ENCODE assay signal across 20 cellular contexts in the genomic region with DNA sequence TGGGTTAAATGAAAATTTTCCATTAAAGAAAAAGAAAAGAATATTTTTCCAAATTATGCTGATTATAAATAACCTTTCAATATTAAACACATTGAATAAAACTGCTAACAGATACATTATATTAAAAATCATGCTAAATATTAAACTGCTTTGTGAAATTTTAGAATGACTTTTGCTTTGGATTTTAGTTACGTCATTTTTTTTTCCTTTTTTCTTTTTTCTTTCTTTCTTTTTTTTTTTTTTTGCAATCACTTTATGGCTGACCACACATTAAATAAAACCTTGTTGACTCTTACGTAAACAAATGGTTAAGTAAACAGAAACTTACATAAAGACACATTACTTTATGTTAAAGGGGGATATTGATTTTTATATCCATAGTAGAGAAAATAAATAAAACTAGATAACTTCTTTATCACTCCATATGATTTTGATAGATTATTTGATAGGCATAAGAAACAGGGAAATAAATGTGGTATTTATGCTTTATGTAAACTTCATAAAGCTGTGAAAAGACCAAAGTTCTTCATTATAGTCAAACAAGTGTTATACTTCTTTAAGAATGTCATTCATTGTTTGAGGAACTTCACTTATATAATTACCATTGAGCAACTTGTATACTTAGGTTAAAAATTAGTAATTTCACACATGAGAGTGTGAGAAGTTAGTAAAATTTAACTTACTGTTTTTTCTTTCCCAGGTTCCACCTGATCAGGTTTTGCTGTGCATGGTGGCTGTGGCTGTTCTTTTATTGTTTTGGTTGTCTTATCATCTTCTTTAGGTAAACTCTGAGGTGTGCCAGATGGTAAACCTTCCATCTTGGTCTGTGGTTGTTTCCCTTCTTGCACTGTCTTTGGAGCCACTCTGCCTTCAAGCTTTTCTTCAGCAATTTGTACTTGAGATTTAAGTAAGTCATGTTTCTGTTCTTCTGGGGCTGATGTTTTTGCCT.
DNase-seq lines count a peak whose midpoint lies in the region; FAIRE-seq and TF ChIP-seq lines count a peak whose summit lies in the region.
"Had no signal": no experiment of that assay in that cellular context is flagged by ENCODE, and none has a peak within 500 bp of the region (broad histone marks: within the 10 kb centered on the region; RNA-seq: fewer than 3 reads in every experiment).

No MANE protein-coding gene starts in this region.

- H3K4me3 Mint-ChIP-seq in nephron progenitor cell (no peak overlapping the region), progenitor cell of endocrine pancreas (ENCODE audit: low read depth) (no peak overlapping the region)
- H3K4me3 Mint-ChIP-seq: B cell had no signal

- TF ChIP-seq CTCF in nephron progenitor cell (IDR thresholded peaks at IDR 0.05) (no peak), progenitor cell of endocrine pancreas (IDR thresholded peaks at IDR 0.05; ENCODE audit: unreplicated experiment) (no peak)

- no peaks in the 10 kb centered on the region for H3K4me1 ChIP-seq in small intestine (ENCODE audit: control insufficient read depth in 2 of 2, insufficient read depth in 1 of 2, low read depth in 1 of 2, low read length in 1 of 2)

- H3K9me3 ChIP-seq in small intestine (ENCODE audit: control insufficient read depth, low read depth) = no peaks in the 10 kb centered on the region

- no peaks in the 10 kb centered on the region for H3K27me3 ChIP-seq in small intestine (ENCODE audit: control insufficient read depth in 2 of 2, insufficient read depth in 2 of 2, low read length in 2 of 2)

- no peak overlapping the region for H3K4me3 ChIP-seq in small intestine (ENCODE audit: low read depth in 1 of 2, low read length in 2 of 2)
- H3K4me3 ChIP-seq: K562 had no signal

- H3K27me3 Mint-ChIP-seq in nephron progenitor cell (ENCODE audit: low read depth, poor library complexity) (no peaks in the 10 kb centered on the region), progenitor cell of endocrine pancreas (no peaks in the 10 kb centered on the region)
- H3K27me3 Mint-ChIP-seq: B cell had no signal

- peak; percentile 7 for DNase-seq in NCI-H146 treated with DMSO at 0.1 percent for 48 hours (lab: John Stamatoyannopoulos, UW; ENCODE audit: unreplicated experiment)
- no peak for DNase-seq in nephron progenitor cell
- no peak for DNase-seq in progenitor cell of endocrine pancreas (ENCODE audit: low spot score, unreplicated experiment)
- no peak for DNase-seq in NCI-H510A (lab: John Stamatoyannopoulos, UW)
- no peak for DNase-seq in A172 (ENCODE audit: low spot score)
- DNase-seq in small intestine = no peak
- DNase-seq: EL, GOT3, NCI-H1930, NCI-H226, NCI-H526, OCI-M1, SIG-M5, T-helper 2 cell had no signal

- H3K36me3 Mint-ChIP-seq in nephron progenitor cell (ENCODE audit: low read depth) = no peaks in the 10 kb centered on the region
- no peaks in the 10 kb centered on the region for H3K36me3 Mint-ChIP-seq in progenitor cell of endocrine pancreas (ENCODE audit: insufficient read depth)

- peak; percentile 85 for FAIRE-seq in G401.6 (lab: Jason Lieb, UNC)
- FAIRE-seq in colon (lab: Jason Lieb, UNC) = peak; percentile 71
- FAIRE-seq in small intestine (lab: Jason Lieb, UNC) = no peak
- FAIRE-seq: GM12892, GM18507, K562 had no signal

- H3K27ac Mint-ChIP-seq in nephron progenitor cell = peak overlapping the region; percentile 21
- no peak overlapping the region for H3K27ac Mint-ChIP-seq in progenitor cell of endocrine pancreas
- H3K27ac Mint-ChIP-seq: B cell had no signal

- no peak overlapping the region for H3K27ac ChIP-seq in small intestine (ENCODE audit: low read depth in 1 of 2, low read length in 1 of 2)

- WGBS in small intestine, 3 donors = 86 to 88% (median 87%) methylated on average over 2 of the region's 2 CpGs

- H3K36me3 ChIP-seq in small intestine (ENCODE audit: control insufficient read depth in 2 of 2, insufficient read depth in 2 of 2, low read length in 2 of 2) = no peaks in the 10 kb centered on the region

- H3K9me3 Mint-ChIP-seq in nephron progenitor cell (no peaks in the 10 kb centered on the region), progenitor cell of endocrine pancreas (ENCODE audit: low read depth) (peaks cover 7% of the 10 kb centered on the region)

- H3K4me1 Mint-ChIP-seq in nephron progenitor cell (no peaks in the 10 kb centered on the region), progenitor cell of endocrine pancreas (ENCODE audit: low read depth) (peaks cover 19% of the 10 kb centered on the region)
- H3K4me1 Mint-ChIP-seq: B cell had no signal
